In the genomic region with DNA sequence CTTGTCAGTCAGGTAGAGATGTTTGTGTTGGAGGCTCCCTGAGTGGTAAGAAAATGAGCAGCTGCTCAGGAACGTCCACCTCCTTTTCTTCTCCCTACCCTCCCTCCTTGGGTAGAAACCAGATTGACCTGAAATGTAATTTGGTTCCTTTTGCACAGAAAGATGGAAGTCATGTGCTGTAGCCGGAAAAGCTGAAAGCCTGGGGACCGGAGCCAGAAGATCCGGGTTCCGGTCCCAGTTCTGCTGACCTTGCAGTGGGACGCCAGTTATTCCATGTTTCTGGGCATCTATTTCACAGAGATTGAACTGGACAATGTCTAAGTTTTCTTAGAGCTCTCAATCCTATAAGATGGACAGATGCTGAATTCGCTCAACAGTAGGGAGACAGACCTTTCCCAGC, we compare ENCODE assay signal across 8 cellular contexts.
"Had no signal": no experiment of that assay in that cellular context is flagged by ENCODE, and none has a peak within 500 bp of the region (broad histone marks: within the 10 kb centered on the region; RNA-seq: fewer than 3 reads in every experiment).

No MANE protein-coding gene starts in this region.

- H3K27ac ChIP-seq: GM23248 had no signal

- H3K4me3 Mint-ChIP-seq: HFFc6 had no signal

- H3K4me3 ChIP-seq: GM23248, HAP-1, K562 had no signal

- H3K9ac ChIP-seq: GM23248 had no signal

- H3K9me3 ChIP-seq: HAP-1 had no signal

- DNase-seq: GM23248, GOT3, H7, HFFc6, IMR-90 had no signal

- H3K9me3 Mint-ChIP-seq: HFFc6 had no signal

- H3K4me1 ChIP-seq: HAP-1 had no signal

- H3K27ac Mint-ChIP-seq: HFFc6 had no signal

- ATAC-seq: HCT116, K562 had no signal
